1 cellular context compared by ENCODE assay signal in the genomic region with DNA sequence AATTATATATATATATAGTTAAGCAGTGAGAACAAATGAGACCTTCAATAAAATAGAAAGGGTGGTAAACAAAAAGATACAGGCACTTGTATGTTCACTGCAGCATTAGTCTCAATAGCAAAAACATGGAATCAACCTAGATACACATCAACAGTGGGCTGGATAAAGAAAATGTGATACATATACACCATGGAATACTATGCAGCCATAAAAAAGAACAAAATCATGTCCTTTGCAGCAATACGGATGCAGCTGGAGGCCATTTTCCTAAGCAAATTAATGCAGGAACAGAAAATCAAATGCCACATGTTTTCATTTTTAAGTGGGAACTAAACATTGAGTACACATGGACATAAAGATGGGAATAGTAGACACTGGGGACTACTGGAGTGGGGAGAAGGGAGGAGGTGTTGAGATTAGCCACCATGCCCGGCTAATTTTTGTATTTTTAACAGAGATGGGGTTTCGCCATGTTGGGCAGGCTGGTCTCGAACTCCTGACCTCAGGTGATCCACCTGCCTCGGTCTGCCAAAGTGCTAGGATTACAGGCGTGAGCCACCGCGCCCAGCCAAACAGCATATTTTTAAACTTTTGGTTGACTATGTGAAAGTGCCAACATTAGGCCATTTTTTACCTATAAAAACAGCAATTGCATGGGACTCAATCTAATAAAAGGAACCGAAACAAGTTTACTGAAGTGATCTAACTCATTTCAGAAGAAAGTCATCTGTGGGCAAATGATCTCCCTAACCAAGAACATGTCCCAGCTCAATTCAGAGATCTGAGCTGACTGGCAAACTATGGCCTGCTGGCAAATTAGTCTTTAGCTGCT.
A peak's percentile ranks its signal among the peaks of the same experiment; 100 is the strongest.
TF ChIP-seq lines count a peak whose summit lies in the region.

No MANE protein-coding gene starts in this region.

TF ChIP-seq in GM12878, 131 proteins besides CTCF, POLR2A, EP300 and RAD21 (continued from another document and continues in another):
- no peak for TF ChIP-seq ASH2L (IDR thresholded peaks at IDR 0.05; ENCODE audit: borderline replicate concordance, low read depth)
- no peak for TF ChIP-seq ZNF622 (IDR thresholded peaks at IDR 0.05)
- 0 out of 4 replicates have a peak, but pooled peaks of 1 of the 2 experiments have one; percentile 16 for TF ChIP-seq ETV6 (conservative IDR thresholded peaks at IDR 0.05 in 1 of 2, IDR thresholded peaks at IDR 0.05 in 1 of 2; ENCODE audit: borderline replicate concordance in 1 of 2, low read depth in 1 of 2)
- TF ChIP-seq BCL3 (IDR thresholded peaks at IDR 0.05; ENCODE audit: borderline replicate concordance, insufficient read depth, low read depth, low read length, poor library complexity, severe bottlenecking): no peak
- no peak for TF ChIP-seq KAT2A (conservative IDR thresholded peaks at IDR 0.05; ENCODE audit: control insufficient read depth, low read depth, low read length)
- no peak for TF ChIP-seq NRF1 (conservative IDR thresholded peaks at IDR 0.05; ENCODE audit: low read depth, low read length)
- no peak for TF ChIP-seq SRF (IDR thresholded peaks at IDR 0.05; ENCODE audit: low read depth in 2 of 2, low read length in 2 of 2)
- TF ChIP-seq ATF7 (IDR thresholded peaks at IDR 0.05; ENCODE audit: low read depth): peak; percentile 56; the same call in 1 of the 2 replicates
- no peak for TF ChIP-seq SIN3A (IDR thresholded peaks at IDR 0.05; ENCODE audit: low read depth, low read length)
- no peak for TF ChIP-seq CBX3 (IDR thresholded peaks at IDR 0.05; ENCODE audit: borderline replicate concordance, low read depth)
- no peak for TF ChIP-seq SMAD1 (IDR thresholded peaks at IDR 0.05; ENCODE audit: low read depth, partially characterized antibody)
- TF ChIP-seq PML (IDR thresholded peaks at IDR 0.05; ENCODE audit: low read length): no peak
- TF ChIP-seq DPF2 (IDR thresholded peaks at IDR 0.05): peak; percentile 86
- TF ChIP-seq SMARCA5 (IDR thresholded peaks at IDR 0.05): no peak; the same call in 1 of the 2 replicates
- no peak for TF ChIP-seq HSF1 (IDR thresholded peaks at IDR 0.05; ENCODE audit: low read depth, low read length)
- TF ChIP-seq IKZF2 (IDR thresholded peaks at IDR 0.05): peak; percentile 44 to 76; a peak in 3 of 4 replicates
- peak; percentile 82 for TF ChIP-seq MTA2 (IDR thresholded peaks at IDR 0.05; ENCODE audit: low read depth)
- TF ChIP-seq GATAD2B (conservative IDR thresholded peaks at IDR 0.05; ENCODE audit: low read depth): peak; percentile 58; the same call in 1 of the 2 replicates
- TF ChIP-seq KLF5 (IDR thresholded peaks at IDR 0.05; ENCODE audit: partially characterized antibody): no peak
- TF ChIP-seq SMC3 (IDR thresholded peaks at IDR 0.05; ENCODE audit: borderline replicate concordance, low read length): no peak
- TF ChIP-seq, protein P1, sequence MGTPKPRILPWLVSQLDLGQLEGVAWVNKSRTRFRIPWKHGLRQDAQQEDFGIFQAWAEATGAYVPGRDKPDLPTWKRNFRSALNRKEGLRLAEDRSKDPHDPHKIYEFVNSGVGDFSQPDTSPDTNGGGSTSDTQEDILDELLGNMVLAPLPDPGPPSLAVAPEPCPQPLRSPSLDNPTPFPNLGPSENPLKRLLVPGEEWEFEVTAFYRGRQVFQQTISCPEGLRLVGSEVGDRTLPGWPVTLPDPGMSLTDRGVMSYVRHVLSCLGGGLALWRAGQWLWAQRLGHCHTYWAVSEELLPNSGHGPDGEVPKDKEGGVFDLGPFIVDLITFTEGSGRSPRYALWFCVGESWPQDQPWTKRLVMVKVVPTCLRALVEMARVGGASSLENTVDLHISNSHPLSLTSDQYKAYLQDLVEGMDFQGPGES (IDR thresholded peaks at IDR 0.05): no peak
- TF ChIP-seq ZNF274 (IDR thresholded peaks at IDR 0.05; ENCODE audit: insufficient read depth, insufficient read length): no peak
- TF ChIP-seq CBFB (IDR thresholded peaks at IDR 0.05; ENCODE audit: low read depth): no peak; the same call in 1 of the 2 replicates
- TF ChIP-seq IKZF1 (conservative IDR thresholded peaks at IDR 0.05): peak; percentile 55
- no peak for TF ChIP-seq RFX5 (IDR thresholded peaks at IDR 0.05; ENCODE audit: low read depth, low read length)
- TF ChIP-seq, protein P2, sequence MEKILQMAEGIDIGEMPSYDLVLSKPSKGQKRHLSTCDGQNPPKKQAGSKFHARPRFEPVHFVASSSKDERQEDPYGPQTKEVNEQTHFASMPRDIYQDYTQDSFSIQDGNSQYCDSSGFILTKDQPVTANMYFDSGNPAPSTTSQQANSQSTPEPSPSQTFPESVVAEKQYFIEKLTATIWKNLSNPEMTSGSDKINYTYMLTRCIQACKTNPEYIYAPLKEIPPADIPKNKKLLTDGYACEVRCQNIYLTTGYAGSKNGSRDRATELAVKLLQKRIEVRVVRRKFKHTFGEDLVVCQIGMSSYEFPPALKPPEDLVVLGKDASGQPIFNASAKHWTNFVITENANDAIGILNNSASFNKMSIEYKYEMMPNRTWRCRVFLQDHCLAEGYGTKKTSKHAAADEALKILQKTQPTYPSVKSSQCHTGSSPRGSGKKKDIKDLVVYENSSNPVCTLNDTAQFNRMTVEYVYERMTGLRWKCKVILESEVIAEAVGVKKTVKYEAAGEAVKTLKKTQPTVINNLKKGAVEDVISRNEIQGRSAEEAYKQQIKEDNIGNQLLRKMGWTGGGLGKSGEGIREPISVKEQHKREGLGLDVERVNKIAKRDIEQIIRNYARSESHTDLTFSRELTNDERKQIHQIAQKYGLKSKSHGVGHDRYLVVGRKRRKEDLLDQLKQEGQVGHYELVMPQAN (conservative IDR thresholded peaks at IDR 0.05): no peak; the same call in 1 of the 2 replicates
- no peak for TF ChIP-seq SIX5 (IDR thresholded peaks at IDR 0.05; ENCODE audit: low read depth, low read length, severe bottlenecking)
- TF ChIP-seq NR2C1 (IDR thresholded peaks at IDR 0.05): no peak
- TF ChIP-seq, protein P3, sequence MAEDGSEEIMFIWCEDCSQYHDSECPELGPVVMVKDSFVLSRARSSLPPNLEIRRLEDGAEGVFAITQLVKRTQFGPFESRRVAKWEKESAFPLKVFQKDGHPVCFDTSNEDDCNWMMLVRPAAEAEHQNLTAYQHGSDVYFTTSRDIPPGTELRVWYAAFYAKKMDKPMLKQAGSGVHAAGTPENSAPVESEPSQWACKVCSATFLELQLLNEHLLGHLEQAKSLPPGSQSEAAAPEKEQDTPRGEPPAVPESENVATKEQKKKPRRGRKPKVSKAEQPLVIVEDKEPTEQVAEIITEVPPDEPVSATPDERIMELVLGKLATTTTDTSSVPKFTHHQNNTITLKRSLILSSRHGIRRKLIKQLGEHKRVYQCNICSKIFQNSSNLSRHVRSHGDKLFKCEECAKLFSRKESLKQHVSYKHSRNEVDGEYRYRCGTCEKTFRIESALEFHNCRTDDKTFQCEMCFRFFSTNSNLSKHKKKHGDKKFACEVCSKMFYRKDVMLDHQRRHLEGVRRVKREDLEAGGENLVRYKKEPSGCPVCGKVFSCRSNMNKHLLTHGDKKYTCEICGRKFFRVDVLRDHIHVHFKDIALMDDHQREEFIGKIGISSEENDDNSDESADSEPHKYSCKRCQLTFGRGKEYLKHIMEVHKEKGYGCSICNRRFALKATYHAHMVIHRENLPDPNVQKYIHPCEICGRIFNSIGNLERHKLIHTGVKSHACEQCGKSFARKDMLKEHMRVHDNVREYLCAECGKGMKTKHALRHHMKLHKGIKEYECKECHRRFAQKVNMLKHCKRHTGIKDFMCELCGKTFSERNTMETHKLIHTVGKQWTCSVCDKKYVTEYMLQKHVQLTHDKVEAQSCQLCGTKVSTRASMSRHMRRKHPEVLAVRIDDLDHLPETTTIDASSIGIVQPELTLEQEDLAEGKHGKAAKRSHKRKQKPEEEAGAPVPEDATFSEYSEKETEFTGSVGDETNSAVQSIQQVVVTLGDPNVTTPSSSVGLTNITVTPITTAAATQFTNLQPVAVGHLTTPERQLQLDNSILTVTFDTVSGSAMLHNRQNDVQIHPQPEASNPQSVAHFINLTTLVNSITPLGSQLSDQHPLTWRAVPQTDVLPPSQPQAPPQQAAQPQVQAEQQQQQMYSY (CRISPR knock-in tag; IDR thresholded peaks at IDR 0.05): no peak
- no peak for TF ChIP-seq SUZ12 (IDR thresholded peaks at IDR 0.05; ENCODE audit: unreplicated experiment)
- TF ChIP-seq SREBF2 (IDR thresholded peaks at IDR 0.05; ENCODE audit: low read length): no peak
- TF ChIP-seq NR2F1 (conservative IDR thresholded peaks at IDR 0.05): peak; percentile 58; the same call in 1 of the 2 replicates
- TF ChIP-seq FOXM1 (IDR thresholded peaks at IDR 0.05; ENCODE audit: low read depth, low read length): no peak
- TF ChIP-seq TCF12 (IDR thresholded peaks at IDR 0.05; ENCODE audit: low read depth, low read length): no peak
- no peak for TF ChIP-seq TAF1 (IDR thresholded peaks at IDR 0.05; ENCODE audit: borderline replicate concordance, low read depth, low read length)
- TF ChIP-seq PKNOX1 (IDR thresholded peaks at IDR 0.05): peak; percentile 11; the same call in 1 of the 2 replicates
- peak; percentile 82 for TF ChIP-seq JUNB (IDR thresholded peaks at IDR 0.05)
- TF ChIP-seq MEF2A (IDR thresholded peaks at IDR 0.05; ENCODE audit: insufficient read depth, low read depth, low read length): peak; percentile 72; the same call in 1 of the 2 replicates
- TF ChIP-seq RAD51 (IDR thresholded peaks at IDR 0.05): peak; percentile 63
- TF ChIP-seq ZBED1 (IDR thresholded peaks at IDR 0.05; ENCODE audit: borderline replicate concordance): no peak
- no peak for TF ChIP-seq ESRRA (IDR thresholded peaks at IDR 0.05; ENCODE audit: low read length)
- TF ChIP-seq E4F1 (IDR thresholded peaks at IDR 0.05; ENCODE audit: borderline replicate concordance, partially characterized antibody): no peak
- no peak for TF ChIP-seq CHD4 (IDR thresholded peaks at IDR 0.05)
- peak; percentile 75 for TF ChIP-seq RUNX3 (IDR thresholded peaks at IDR 0.05; ENCODE audit: low read length)
- TF ChIP-seq NFYA (IDR thresholded peaks at IDR 0.05; ENCODE audit: borderline replicate concordance, low read depth, low read length): no peak
- TF ChIP-seq EED (IDR thresholded peaks at IDR 0.05; ENCODE audit: low read depth): 0 out of 2 replicates have a peak, but pooled peaks have one; percentile 27
- no peak for TF ChIP-seq WRNIP1 (IDR thresholded peaks at IDR 0.05; ENCODE audit: borderline replicate concordance, low read depth, low read length)
- TF ChIP-seq STAT1 (conservative IDR thresholded peaks at IDR 0.05): no peak
- TF ChIP-seq, protein P4, sequence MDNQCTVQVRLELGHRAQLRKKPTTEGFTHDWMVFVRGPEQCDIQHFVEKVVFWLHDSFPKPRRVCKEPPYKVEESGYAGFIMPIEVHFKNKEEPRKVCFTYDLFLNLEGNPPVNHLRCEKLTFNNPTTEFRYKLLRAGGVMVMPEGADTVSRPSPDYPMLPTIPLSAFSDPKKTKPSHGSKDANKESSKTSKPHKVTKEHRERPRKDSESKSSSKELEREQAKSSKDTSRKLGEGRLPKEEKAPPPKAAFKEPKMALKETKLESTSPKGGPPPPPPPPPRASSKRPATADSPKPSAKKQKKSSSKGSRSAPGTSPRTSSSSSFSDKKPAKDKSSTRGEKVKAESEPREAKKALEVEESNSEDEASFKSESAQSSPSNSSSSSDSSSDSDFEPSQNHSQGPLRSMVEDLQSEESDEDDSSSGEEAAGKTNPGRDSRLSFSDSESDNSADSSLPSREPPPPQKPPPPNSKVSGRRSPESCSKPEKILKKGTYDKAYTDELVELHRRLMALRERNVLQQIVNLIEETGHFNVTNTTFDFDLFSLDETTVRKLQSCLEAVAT (IDR thresholded peaks at IDR 0.05): peak; percentile 38; the same call in 1 of the 2 replicates
- TF ChIP-seq ZNF217 (IDR thresholded peaks at IDR 0.05): peak; percentile 95
- TF ChIP-seq PAX8 (IDR thresholded peaks at IDR 0.05): no peak
- TF ChIP-seq RELA (IDR thresholded peaks at IDR 0.05; ENCODE audit: borderline replicate concordance, partially characterized antibody): no peak
- no peak for TF ChIP-seq SMAD5 (IDR thresholded peaks at IDR 0.05; ENCODE audit: low read depth)
- TF ChIP-seq RCOR1 (conservative IDR thresholded peaks at IDR 0.05; ENCODE audit: low read depth, low read length): no peak
